ENCODE assay signal across 25 cellular contexts in the genomic region with DNA sequence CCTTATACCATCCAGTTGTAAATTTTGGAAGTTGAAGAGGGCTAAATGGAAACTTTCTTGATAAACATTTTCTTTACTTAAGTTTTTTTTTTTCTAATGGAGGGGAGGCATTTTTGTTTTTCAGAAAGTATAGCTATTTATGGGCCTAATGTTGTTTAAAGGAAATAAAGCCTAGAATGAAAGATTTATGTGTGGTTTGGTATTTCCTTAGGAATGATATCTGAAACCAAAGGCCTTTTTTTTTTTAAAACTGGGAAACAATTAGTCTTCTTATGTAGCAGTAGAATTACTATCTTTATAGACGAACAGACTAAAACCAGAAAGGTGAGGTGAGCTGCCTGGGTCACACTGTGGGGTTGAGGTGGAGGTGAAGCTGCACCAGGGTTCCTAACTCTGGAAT.
DNase-seq lines count a peak whose midpoint lies in the region; ATAC-seq and TF ChIP-seq lines count a peak whose summit lies in the region.
"Had no signal": no experiment of that assay in that cellular context is flagged by ENCODE, and none has a peak within 500 bp of the region (broad histone marks: within the 10 kb centered on the region; RNA-seq: fewer than 3 reads in every experiment).

No MANE protein-coding gene starts in this region.

- no peak overlapping the region for H2AFZ ChIP-seq in fibroblast of lung (ENCODE audit: low read length)

- DNase-seq in EH (ENCODE audit: low read depth) (peak; percentile 46), fibroblast of lung (ENCODE audit: low read depth in 2 of 2) (peak; percentile 25 to 39), mesothelial cell of epicardium (ENCODE audit: low spot score in 2 of 2, unreplicated experiment in 2 of 2) (no peak), posterior cingulate gyrus (no peak), HCEC 1CT (no peak)
- DNase-seq: activated B cell treated with CpG ODN at 0.5 μM for 24 hours; activated gamma-delta T cell treated with Interleukin-2 at 50 U/mL for 16 hours; activated naive CD8-positive, alpha-beta T cell treated with anti-CD3 and anti-CD28 coated beads, Interleukin-2, amount 10 ng/mL, durations not matched to agents 7 days and 5 days; activated T-cell treated with anti-CD3 and anti-CD28 coated beads, Interleukin-2, amount 50 U/mL, for 24 hours; central memory CD4-positive, alpha-beta T cell; DMS153; left colon; NCI-H446 treated with DMSO at 0.1 percent for 48 hours; NCI-H774; psoas muscle; SIG-M5; stimulated activated CD4-positive, alpha-beta T cell treated with anti-CD3 and anti-CD28 coated beads, Interleukin-15, amount 100 ng/mL, for 24 hours; T-cell; trophoblast cell had no signal

- intact Hi-C loops in posterior cingulate gyrus (cut with DNase I) = loop anchor here (5.0 kb wide), 1 partner anchor 165 kb away; a partner anchor contains a TSS

- no peaks in the 10 kb centered on the region for H3K4me1 ChIP-seq in fibroblast of lung (ENCODE audit: control insufficient read depth, extremely low read depth, insufficient read depth, low read length)
- H3K4me1 ChIP-seq: esophagus muscularis mucosa, psoas muscle had no signal

- H3K27ac Mint-ChIP-seq in mesothelial cell of epicardium = peak overlapping the region; percentile 75
- H3K27ac Mint-ChIP-seq: activated B cell treated with CpG ODN at 0.5 μM for 24 hours; activated naive CD8-positive, alpha-beta T cell treated with anti-CD3 and anti-CD28 coated beads, Interleukin-2, amount 10 ng/mL, durations not matched to agents 7 days and 5 days; activated T-cell treated with anti-CD3 and anti-CD28 coated beads, Interleukin-2, amount 50 U/mL, for 24 hours; stimulated activated memory B cell treated with anti-CD40 and anti-IgM and Interleukin-4, amounts not matched to agents 10 μg/mL and 1 μg/mL and 100 μg/mL, for 72 hours; T-cell had no signal

- no peaks in the 10 kb centered on the region for H4K20me1 ChIP-seq in fibroblast of lung (ENCODE audit: control insufficient read depth, extremely low read depth, insufficient read depth, low read length)
- H4K20me1 ChIP-seq: BLaER1 had no signal

- H3K4me2 ChIP-seq in fibroblast of lung (ENCODE audit: extremely low read depth, insufficient read depth, low read length) = no peak overlapping the region
- H3K4me2 ChIP-seq: BLaER1 had no signal

- H3K27ac ChIP-seq in fibroblast of lung (ENCODE audit: insufficient read depth, low read length) = no peak overlapping the region
- H3K27ac ChIP-seq: BLaER1, esophagus muscularis mucosa, psoas muscle had no signal

- no peaks in the 10 kb centered on the region for H3K27me3 ChIP-seq in fibroblast of lung (ENCODE audit: control insufficient read depth, insufficient read depth, low read length)
- H3K27me3 ChIP-seq: BLaER1, esophagus muscularis mucosa had no signal

- H3K79me2 ChIP-seq in fibroblast of lung (ENCODE audit: control insufficient read depth, insufficient read depth, low read length) = no peaks in the 10 kb centered on the region

- H3K4me1 Mint-ChIP-seq in mesothelial cell of epicardium = peaks cover 48% of the 10 kb centered on the region
- H3K4me1 Mint-ChIP-seq: stimulated activated memory B cell treated with anti-CD40 and anti-IgM and Interleukin-4, amounts not matched to agents 10 μg/mL and 1 μg/mL and 100 μg/mL, for 72 hours; T-cell had no signal

- ATAC-seq in SK-N-SH treated with all-trans-retinoic acid at 6 μM for 48 hours = peak; percentile 49
- ATAC-seq in HG03521 (IDR thresholded peaks at IDR 0.05; ENCODE audit: unreplicated experiment) = no peak
- no peak for ATAC-seq in HG03565 (IDR thresholded peaks at IDR 0.05; ENCODE audit: unreplicated experiment)
- ATAC-seq: left colon; psoas muscle; stimulated activated memory B cell treated with anti-CD40 and anti-IgM and Interleukin-4, amounts not matched to agents 10 μg/mL and 1 μg/mL and 100 μg/mL, for 72 hours; T-cell had no signal

- H3K36me3 ChIP-seq in fibroblast of lung (ENCODE audit: control insufficient read depth, insufficient read depth, low read length) = peaks cover 3% of the 10 kb centered on the region

- H3K27me3 Mint-ChIP-seq in mesothelial cell of epicardium (ENCODE audit: low read depth) = no peaks in the 10 kb centered on the region
- H3K27me3 Mint-ChIP-seq: activated B cell treated with CpG ODN at 0.5 μM for 24 hours; activated naive CD8-positive, alpha-beta T cell treated with anti-CD3 and anti-CD28 coated beads, Interleukin-2, amount 10 ng/mL, durations not matched to agents 7 days and 5 days; activated T-cell treated with anti-CD3 and anti-CD28 coated beads, Interleukin-2, amount 50 U/mL, for 24 hours; stimulated activated memory B cell treated with anti-CD40 and anti-IgM and Interleukin-4, amounts not matched to agents 10 μg/mL and 1 μg/mL and 100 μg/mL, for 72 hours; T-cell had no signal

- no peaks in the 10 kb centered on the region for H3K9me3 ChIP-seq in fibroblast of lung (ENCODE audit: control insufficient read depth, insufficient read depth, low read depth, low read length)
- H3K9me3 ChIP-seq: BLaER1, esophagus muscularis mucosa, psoas muscle had no signal

- TF ChIP-seq CTCF in fibroblast of lung (conservative IDR thresholded peaks at IDR 0.05 in 1 of 2, IDR thresholded peaks at IDR 0.05 in 1 of 2; ENCODE audit: low read depth in 1 of 2, low read length in 2 of 2) (no peak), mesothelial cell of epicardium (IDR thresholded peaks at IDR 0.05; ENCODE audit: unreplicated experiment) (no peak)

- H3K4me3 Mint-ChIP-seq in mesothelial cell of epicardium = no peak overlapping the region
- H3K4me3 Mint-ChIP-seq: activated B cell treated with CpG ODN at 0.5 μM for 24 hours; activated naive CD8-positive, alpha-beta T cell treated with anti-CD3 and anti-CD28 coated beads, Interleukin-2, amount 10 ng/mL, durations not matched to agents 7 days and 5 days; activated T-cell treated with anti-CD3 and anti-CD28 coated beads, Interleukin-2, amount 50 U/mL, for 24 hours; stimulated activated memory B cell treated with anti-CD40 and anti-IgM and Interleukin-4, amounts not matched to agents 10 μg/mL and 1 μg/mL and 100 μg/mL, for 72 hours; T-cell had no signal

- H3K9ac ChIP-seq in fibroblast of lung (ENCODE audit: insufficient read depth, low read length) = no peak overlapping the region
- H3K9ac ChIP-seq: BLaER1 had no signal

- no peaks in the 10 kb centered on the region for H3K9me3 Mint-ChIP-seq in mesothelial cell of epicardium
- H3K9me3 Mint-ChIP-seq: activated B cell treated with CpG ODN at 0.5 μM for 24 hours; activated naive CD8-positive, alpha-beta T cell treated with anti-CD3 and anti-CD28 coated beads, Interleukin-2, amount 10 ng/mL, durations not matched to agents 7 days and 5 days; activated T-cell treated with anti-CD3 and anti-CD28 coated beads, Interleukin-2, amount 50 U/mL, for 24 hours; stimulated activated memory B cell treated with anti-CD40 and anti-IgM and Interleukin-4, amounts not matched to agents 10 μg/mL and 1 μg/mL and 100 μg/mL, for 72 hours; T-cell had no signal

- no peak overlapping the region for H3K4me3 ChIP-seq in fibroblast of lung (replicated peaks in 1 of 4; ENCODE audit: control extremely low read depth in 1 of 4, insufficient read depth in 1 of 4, low read depth in 3 of 4, low read length in 4 of 4)
- H3K4me3 ChIP-seq: BLaER1, esophagus muscularis mucosa, psoas muscle had no signal

- H3K36me3 Mint-ChIP-seq in mesothelial cell of epicardium = peaks cover 2% of the 10 kb centered on the region

TF ChIP-seq in SK-N-SH treated with all-trans-retinoic acid at 6 μM for 48 hours, 23 proteins besides CTCF, POLR2A, EP300 and RAD21:
- TF ChIP-seq, protein P1, sequence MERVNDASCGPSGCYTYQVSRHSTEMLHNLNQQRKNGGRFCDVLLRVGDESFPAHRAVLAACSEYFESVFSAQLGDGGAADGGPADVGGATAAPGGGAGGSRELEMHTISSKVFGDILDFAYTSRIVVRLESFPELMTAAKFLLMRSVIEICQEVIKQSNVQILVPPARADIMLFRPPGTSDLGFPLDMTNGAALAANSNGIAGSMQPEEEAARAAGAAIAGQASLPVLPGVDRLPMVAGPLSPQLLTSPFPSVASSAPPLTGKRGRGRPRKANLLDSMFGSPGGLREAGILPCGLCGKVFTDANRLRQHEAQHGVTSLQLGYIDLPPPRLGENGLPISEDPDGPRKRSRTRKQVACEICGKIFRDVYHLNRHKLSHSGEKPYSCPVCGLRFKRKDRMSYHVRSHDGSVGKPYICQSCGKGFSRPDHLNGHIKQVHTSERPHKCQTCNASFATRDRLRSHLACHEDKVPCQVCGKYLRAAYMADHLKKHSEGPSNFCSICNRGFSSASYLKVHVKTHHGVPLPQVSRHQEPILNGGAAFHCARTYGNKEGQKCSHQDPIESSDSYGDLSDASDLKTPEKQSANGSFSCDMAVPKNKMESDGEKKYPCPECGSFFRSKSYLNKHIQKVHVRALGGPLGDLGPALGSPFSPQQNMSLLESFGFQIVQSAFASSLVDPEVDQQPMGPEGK (CRISPR knock-in tag; IDR thresholded peaks at IDR 0.05; ENCODE audit: borderline replicate concordance) = no peak
- TF ChIP-seq ZC3H10 (CRISPR knock-in tag; IDR thresholded peaks at IDR 0.05) (no peak), TOX (CRISPR knock-in tag; IDR thresholded peaks at IDR 0.05; ENCODE audit: borderline replicate concordance) (0 out of 2 replicates have a peak, but pooled peaks have one; percentile 6), BACH2 (CRISPR knock-in tag; IDR thresholded peaks at IDR 0.05; ENCODE audit: borderline replicate concordance) (no peak), CSDC2 (CRISPR knock-in tag; IDR thresholded peaks at IDR 0.05) (no peak)

Comparison
In these comparisons a context has a peak if more than half of its experiments do, and no peak if none do; other contexts are left out.
1. DNase-seq: peak in EH (single experiment) and fibroblast of lung (2 of 2); none in mesothelial cell of epicardium (0 of 2), posterior cingulate gyrus (0 of 10) and HCEC 1CT (single experiment).